Comparison of ENCODE assay signal across 1 cellular context in genomic region chr7:99490878-99491277, GRCh38.
TF ChIP-seq lines count a peak whose summit lies in the region.

No MANE protein-coding gene starts in this region.

TF ChIP-seq in H1, 55 proteins besides CTCF, POLR2A, EP300 and RAD21:
- no peak for TF ChIP-seq TAF1 (IDR thresholded peaks at IDR 0.05; ENCODE audit: low read depth, low read length)
- no peak for TF ChIP-seq KDM5A (IDR thresholded peaks at IDR 0.05; ENCODE audit: low read length)
- no peak for TF ChIP-seq BCL11A (IDR thresholded peaks at IDR 0.05; ENCODE audit: low read depth in 2 of 2, low read length in 2 of 2)
- no peak for TF ChIP-seq RXRA (IDR thresholded peaks at IDR 0.05; ENCODE audit: insufficient read depth, low read depth, low read length)
- no peak for TF ChIP-seq SIX5 (IDR thresholded peaks at IDR 0.05; ENCODE audit: low read depth, low read length)
